In genomic region chr2:37471994-37472393, GRCh38 we compare ENCODE assay signal across 14 cellular contexts.
DNase-seq lines count a peak whose midpoint lies in the region; TF ChIP-seq lines count a peak whose summit lies in the region.
"Had no signal": no experiment of that assay in that cellular context is flagged by ENCODE, and none has a peak within 500 bp of the region (broad histone marks: within the 10 kb centered on the region; RNA-seq: fewer than 3 reads in every experiment).

No MANE protein-coding gene starts in this region.

- TF ChIP-seq POLR2A in tibial nerve (IDR thresholded peaks at IDR 0.05) (no peak), Peyer's patch (IDR thresholded peaks at IDR 0.05) (no peak)

- H4K20me1 ChIP-seq in osteoblast (ENCODE audit: insufficient read depth, low read length), result no peaks in the 10 kb centered on the region

- no peaks in the 10 kb centered on the region for H3K79me2 ChIP-seq in osteoblast (ENCODE audit: insufficient read depth, low read length)

- H3K4me2 ChIP-seq in osteoblast (ENCODE audit: insufficient read depth, low read length), result peak overlapping the region; percentile 67

- H3K4me1 ChIP-seq in osteoblast (ENCODE audit: insufficient read depth, low read length) (peaks cover 54% of the 10 kb centered on the region), tibial nerve (peaks cover 0 to 27% (median 7%) of the 10 kb centered on the region in 4 donors), Peyer's patch (no peaks in the 10 kb centered on the region)

- no peak overlapping the region for H2AFZ ChIP-seq in osteoblast (ENCODE audit: low read length)

- no peaks in the 10 kb centered on the region for H3K36me3 ChIP-seq in osteoblast (ENCODE audit: insufficient read depth, low read length)
- H3K36me3 ChIP-seq in tibial nerve, result no peaks in the 10 kb centered on the region
- no peaks in the 10 kb centered on the region for H3K36me3 ChIP-seq in Peyer's patch

- in situ Hi-C loops in Caki2 (cut with HindIII; ENCODE audit: low pct_unique_long_range_greater_than_20kb, low sequenced_read_pairs), result no loop called here

- H3K27me3 ChIP-seq in osteoblast (ENCODE audit: insufficient read depth, low read length) (no peaks in the 10 kb centered on the region), tibial nerve (no peaks in the 10 kb centered on the region), Peyer's patch (no peaks in the 10 kb centered on the region)

- TF ChIP-seq CTCF in osteoblast (IDR thresholded peaks at IDR 0.05; ENCODE audit: extremely low read depth, low read depth, low read length), result no peak
- TF ChIP-seq CTCF in tibial nerve (IDR thresholded peaks at IDR 0.05), result no peak
- TF ChIP-seq CTCF in Peyer's patch (IDR thresholded peaks at IDR 0.05), result no peak

- H3K4me3 ChIP-seq in osteoblast (ENCODE audit: insufficient read depth, low read length), result no peak overlapping the region
- H3K4me3 ChIP-seq in tibial nerve, result no peak overlapping the region
- H3K4me3 ChIP-seq in Peyer's patch, result no peak overlapping the region
- H3K4me3 ChIP-seq: dorsolateral prefrontal cortex, SK-N-MC had no signal

- peak; percentile 24 for DNase-seq in Caki2 (ENCODE audit: low read depth)
- peak; percentile 54 for DNase-seq in MV-4-11 (lab: John Stamatoyannopoulos, UW)
- DNase-seq in dedifferentiated amniotic fluid mesenchymal stem cell (ENCODE audit: extremely low spot score), result peak; percentile 65
- no peak for DNase-seq in osteoblast (ENCODE audit: insufficient read length, low spot score, missing footprints)
- DNase-seq in mesenteric fat pad (ENCODE audit: low spot score), result no peak
- DNase-seq in tibial nerve (ENCODE audit: low spot score in 2 of 2), result no peak
- DNase-seq in Peyer's patch, result no peak
- DNase-seq in nucleus accumbens (lab: John Stamatoyannopoulos, UW), result no peak
- DNase-seq: activated CD4-positive, alpha-beta T cell treated with anti-CD3 and anti-CD28 coated beads, Interleukin-2, amount 10 ng/mL, durations not matched to agents 7 days and 5 days; activated gamma-delta T cell treated with Interleukin-2 at 50 U/mL for 16 hours; dorsolateral prefrontal cortex; GOT3; KG1 had no signal

- H3K27ac ChIP-seq in osteoblast (ENCODE audit: low read depth, low read length) (peak overlapping the region; percentile 92), tibial nerve (no peak overlapping the region), Peyer's patch (no peak overlapping the region)
- H3K27ac ChIP-seq: dorsolateral prefrontal cortex, SK-N-MC had no signal

- WGBS in tibial nerve, 2 donors, result 73 to 75% methylated on average over 1 of the region's 1 CpG

- no peaks in the 10 kb centered on the region for H3K9me3 ChIP-seq in osteoblast (ENCODE audit: low read depth, low read length)
- H3K9me3 ChIP-seq in tibial nerve, result no peaks in the 10 kb centered on the region
- no peaks in the 10 kb centered on the region for H3K9me3 ChIP-seq in Peyer's patch

- peak in 1 of 2 donors; percentile 13 for TF ChIP-seq EP300 in tibial nerve (IDR thresholded peaks at IDR 0.05)

Comparison
In these comparisons a context has a peak if more than half of its experiments do, and no peak if none do; other contexts are left out.
1. DNase-seq: peak in Caki2 (single experiment), MV-4-11 (single experiment) and dedifferentiated amniotic fluid mesenchymal stem cell (single experiment); none in osteoblast (single experiment), mesenteric fat pad (single experiment), tibial nerve (0 of 2), Peyer's patch (0 of 3) and nucleus accumbens (0 of 56).